In genomic region chr17:40782450-40782849, GRCh38 we compare ENCODE assay signal across 1 cellular context.
TF ChIP-seq lines count a peak whose summit lies in the region.

KRT27 (minus strand) TSS chr17:40782550; CDS start chr17:40782493, 57 bp downstream.

TF ChIP-seq in H1, 55 proteins besides CTCF, POLR2A, EP300 and RAD21 (continued from another document):
- no peak for TF ChIP-seq HDAC2 (IDR thresholded peaks at IDR 0.05; ENCODE audit: borderline replicate concordance in 1 of 2, low read depth in 2 of 2, low read length in 2 of 2)
